34 cellular contexts compared by ENCODE assay signal in genomic region chr4:10979032-10979431, GRCh38.
"Had no signal": no experiment of that assay in that cellular context is flagged by ENCODE, and none has a peak within 500 bp of the region (broad histone marks: within the 10 kb centered on the region; RNA-seq: fewer than 3 reads in every experiment).

No MANE protein-coding gene starts in this region.

- H3K4me1 ChIP-seq: adrenal gland, ascending aorta had no signal

- DNase-seq: activated B cell treated with CpG ODN at 0.5 μM for 24 hours; activated CD4-positive, alpha-beta memory T cell treated with anti-CD3 and anti-CD28 coated beads for 36 hours; activated CD4-positive, alpha-beta T cell treated with anti-CD3 and anti-CD28 coated beads for 4 hours; activated CD4-positive, alpha-beta T cell treated with anti-CD3 and anti-CD28 coated beads, Interleukin-2, amount 10 ng/mL, durations not matched to agents 24 days and 14 days; activated CD4-positive, alpha-beta T cell treated with anti-CD3 and anti-CD28 coated beads, Interleukin-2, amount 50 U/mL, for 1 hour; activated CD4-positive, alpha-beta T cell treated with anti-CD3 and anti-CD28 coated beads, Interleukin-2, amount 50 U/mL, for 4 hours; activated CD4-positive, CD25-positive, alpha-beta regulatory T cell treated with anti-CD3 and anti-CD28 coated beads, Interleukin-2, amount 50 U/mL, for 72 hours; activated CD8-positive, alpha-beta memory T cell treated with anti-CD3 and anti-CD28 coated beads, Interleukin-2, amount 50 U/mL, for 4 hours; activated CD8-positive, alpha-beta T cell treated with anti-CD3 and anti-CD28 coated beads for 36 hours; activated effector memory CD4-positive, alpha-beta T cell treated with anti-CD3 and anti-CD28 coated beads, Interleukin-2, amount 50 U/mL, for 16 hours; activated gamma-delta T cell treated with Interleukin-2 at 50 U/mL for 16 hours; activated naive CD4-positive, alpha-beta T cell; activated naive CD4-positive, alpha-beta T cell treated with anti-CD3 and anti-CD28 coated beads for 36 hours; activated naive CD4-positive, alpha-beta T cell treated with anti-CD3 and anti-CD28 coated beads, Interleukin-2, amount 50 U/mL, for 16 hours; activated naive CD8-positive, alpha-beta T cell treated with anti-CD3 and anti-CD28 coated beads for 36 hours; activated T-cell treated with anti-CD3 and anti-CD28 coated beads for 4 hours; activated T-cell treated with anti-CD3 and anti-CD28 coated beads, Interleukin-2, amount 50 U/mL, for 1 hour; activated T-cell treated with anti-CD3 and anti-CD28 coated beads, Interleukin-2, amount 50 U/mL, for 4 hours; activated T-cell treated with anti-CD3 and anti-CD28 coated beads, Interleukin-2, amount 50 U/mL, for 72 hours; adrenal gland; amygdala; anterior cingulate cortex; caudate nucleus; cerebellar nuclear complex; T-helper 1 cell; T-helper 2 cell; T-helper 9 cell had no signal

- H3K27me3 ChIP-seq: adrenal gland, ascending aorta, cardiac muscle cell had no signal

- H3K36me3 ChIP-seq: adrenal gland, ascending aorta, cardiac muscle cell had no signal

- H3K9me3 ChIP-seq: adrenal gland, ascending aorta had no signal

- H3K4me3 ChIP-seq: adrenal gland, ascending aorta, cardiac muscle cell had no signal

- FAIRE-seq: bronchial epithelial cell, TTC549 had no signal

- H3K27ac ChIP-seq: adrenal gland, ascending aorta, cardiac muscle cell, VCaP had no signal

- ATAC-seq: activated CD8-positive, alpha-beta T cell treated with anti-CD3 and anti-CD28 coated beads for 36 hours; activated naive CD4-positive, alpha-beta T cell treated with anti-CD3 and anti-CD28 coated beads, Interleukin-2, amount 50 U/mL, for 72 hours; activated T-cell treated with anti-CD3 and anti-CD28 coated beads, Interleukin-2, amount 50 U/mL, for 4 hours; activated T-cell treated with anti-CD3 and anti-CD28 coated beads, Interleukin-2, amount 50 U/mL, for 72 hours; activated T-helper 17 cell treated with anti-CD3 and anti-CD28 coated beads, Interleukin-2, amount 50 U/mL, for 72 hours had no signal
